Comparison of ENCODE assay signal across 7 cellular contexts in genomic region chr15:50909044-50909342, GRCh38. TPM values are rescaled to one million over a fixed set of nuclear protein-coding genes. Genes with fewer than 3 reads are reported as not detected.
DNase-seq lines count a peak whose midpoint lies in the region; ATAC-seq, FAIRE-seq and TF ChIP-seq lines count a peak whose summit lies in the region.

No MANE protein-coding gene starts in this region.

- intact Hi-C loops in OCI-LY7 (cut with micrococcal nuclease; ENCODE audit: unreplicated experiment) (loop anchor here (2.0 to 10.0 kb wide), 2 partner anchors 464 to 554 kb away; partner anchors contain the start of gene GABPB1), endothelial cell of umbilical vein (cut with micrococcal nuclease) (loop anchor here (1.0 to 10.0 kb wide), 7 partner anchors 32 to 904 kb away; no protein-coding TSS in a partner anchor)

- H4K20me1 ChIP-seq in GM23248 (ENCODE audit: insufficient read depth) (no peaks in the 10 kb centered on the region), OCI-LY7 (ENCODE audit: insufficient read depth, low read length) (no peaks in the 10 kb centered on the region), endothelial cell of umbilical vein (replicated peaks; ENCODE audit: control insufficient read depth, extremely low read depth, insufficient read depth, low read length) (no peaks in the 10 kb centered on the region)

- peak overlapping the region; percentile 90 for H3K4me3 Mint-ChIP-seq in osteocyte (ENCODE audit: unreplicated experiment)

- CTCF ChIA-PET in OCI-LY7 (lab: Charles Lee; ENCODE audit: unreplicated experiment) = no interaction called here
- CTCF ChIA-PET in endothelial cell of umbilical vein (lab: Charles Lee) = interaction anchor here (0.5 to 1.2 kb wide), 11 partner anchors 25 to 764 kb away, joined by 3 to 7 read pairs (median 3); no protein-coding TSS in a partner anchor

- dilution Hi-C loops in endothelial cell of umbilical vein (cut with MboI; ENCODE audit: extremely low pct_ligation_motif_present, low sequenced_read_pairs) = no loop called here

- FAIRE-seq in endothelial cell of umbilical vein (lab: Jason Lieb, UNC) = peak; percentile 43

- peaks cover 18% of the 10 kb centered on the region for H3K36me3 ChIP-seq in GM23248 (ENCODE audit: low read depth)
- H3K36me3 ChIP-seq in OCI-LY7 (ENCODE audit: insufficient read depth, low read length) = peaks cover 29% of the 10 kb centered on the region
- peaks cover 2 to 6% of the 10 kb centered on the region in 2 experiments for H3K36me3 ChIP-seq in endothelial cell of umbilical vein (ENCODE audit: control insufficient read depth in 2 of 2, extremely low read depth in 1 of 2, insufficient read depth in 2 of 2, low read length in 2 of 2)

- 1 to 4% methylated on average over 9 of the region's 9 CpGs for WGBS in GM23248 (ENCODE audit: low coverage in 1 of 2, low lambda C conversion rate in 2 of 2, missing lambda C conversion rate in 2 of 2), 2 experiments

- H3K4me1 Mint-ChIP-seq in osteocyte (ENCODE audit: unreplicated experiment) = peaks cover 35% of the 10 kb centered on the region

- TF ChIP-seq POLR2A in endothelial cell of umbilical vein (IDR thresholded peaks at IDR 0.05; ENCODE audit: low read depth, low read length) = no peak

- no peaks in the 10 kb centered on the region for H3K9me3 Mint-ChIP-seq in osteocyte (ENCODE audit: unreplicated experiment)

- DNase-seq in GM23248 = no peak
- peak; percentile 17 for DNase-seq in OCI-LY7 (ENCODE audit: low spot score)
- no peak for DNase-seq in endothelial cell of umbilical vein (ENCODE audit: low read depth, low spot score)
- DNase-seq in osteocyte (ENCODE audit: extremely low spot score, unreplicated experiment) = no peak
- DNase-seq in activated CD8-positive, alpha-beta memory T cell treated with anti-CD3 and anti-CD28 coated beads, Interleukin-2, amount 50 U/mL, for 4 hours = no peak

- H3K4me2 ChIP-seq in GM23248 (ENCODE audit: unreplicated experiment) (peak overlapping the region; percentile 98), OCI-LY7 (ENCODE audit: low read length) (peak overlapping the region; percentile 86), endothelial cell of umbilical vein (ENCODE audit: insufficient read depth, low read length) (peak overlapping the region; percentile 99)

- BruUV-seq in OCI-LY7 (replicated peaks; lab: Mats Ljungman, UMichigan) (no TSS peak), endothelial cell of umbilical vein (replicated peaks; lab: Mats Ljungman, UMichigan) (TSS peak; percentile 43)

- no peaks in the 10 kb centered on the region for H3K9me2 ChIP-seq in GM23248 (ENCODE audit: insufficient read depth)
- no peaks in the 10 kb centered on the region for H3K9me2 ChIP-seq in OCI-LY7 (ENCODE audit: insufficient read depth, low read length)

- POLR2A ChIA-PET in OCI-LY7 (lab: Charles Lee) (interaction anchor here (0.6 to 1.0 kb wide), 3 partner anchors 39 to 1465 kb away, joined by 3 read pairs; partner anchors contain the start of gene GABPB1), endothelial cell of umbilical vein (lab: Charles Lee) (interaction anchor here (0.8 kb wide), 1 partner anchor 13 kb away, joined by 4 read pairs; no protein-coding TSS in a partner anchor)

- H3K9ac ChIP-seq in GM23248 (peak overlapping the region; percentile 96), endothelial cell of umbilical vein (replicated peaks; ENCODE audit: extremely low read depth, insufficient read depth, low read length) (peak overlapping the region; percentile 85)

- peaks cover 22% of the 10 kb centered on the region for H3F3A ChIP-seq in GM23248 (ENCODE audit: insufficient read depth)

- H3K27ac ChIP-seq in GM23248 (peak overlapping the region; percentile 87), OCI-LY7 (ENCODE audit: low read depth, low read length, poor library complexity, severe bottlenecking) (peak overlapping the region; percentile 45), endothelial cell of umbilical vein (ENCODE audit: insufficient read depth, low read depth, low read length) (peak overlapping the region; percentile 76)

- H3K9me1 ChIP-seq in endothelial cell of umbilical vein (replicated peaks; ENCODE audit: control insufficient read depth, extremely low read depth, insufficient read depth, low read length) = no peaks in the 10 kb centered on the region

- peak overlapping the region; percentile 98 for H3K4me3 ChIP-seq in GM23248
- H3K4me3 ChIP-seq in OCI-LY7 (ENCODE audit: low read depth, low read length, poor library complexity, severe bottlenecking) = peak overlapping the region; percentile 94
- H3K4me3 ChIP-seq in endothelial cell of umbilical vein (replicated peaks in 1 of 3; ENCODE audit: insufficient read depth in 1 of 3, low read depth in 1 of 3, low read length in 3 of 3) = peak overlapping the region; percentile 95 to 99 (median 96)

- H3K36me3 Mint-ChIP-seq in osteocyte (ENCODE audit: unreplicated experiment) = peaks cover 6% of the 10 kb centered on the region

- peak overlapping the region; percentile 93 for H3K27ac Mint-ChIP-seq in osteocyte (ENCODE audit: unreplicated experiment)

- TF ChIP-seq CTCF in OCI-LY7 (conservative IDR thresholded peaks at IDR 0.05; ENCODE audit: low read length) (no peak), endothelial cell of umbilical vein (IDR thresholded peaks at IDR 0.05; ENCODE audit: extremely low read depth in 1 of 2, insufficient read depth in 1 of 2, low read depth in 1 of 2, low read length in 2 of 2) (no peak), osteocyte (IDR thresholded peaks at IDR 0.05) (no peak)

- no peaks in the 10 kb centered on the region for H3K27me3 Mint-ChIP-seq in osteocyte (ENCODE audit: unreplicated experiment)

- in situ Hi-C loops in GM23248 (cut with MboI) = loop anchor here (10.0 kb wide), 1 partner anchor 234 kb away; no protein-coding TSS in a partner anchor

- peaks cover 30% of the 10 kb centered on the region for H3K4me1 ChIP-seq in GM23248 (ENCODE audit: insufficient read depth)
- H3K4me1 ChIP-seq in OCI-LY7 (ENCODE audit: insufficient read depth, low read length, poor library complexity, severe bottlenecking) = peaks cover 15% of the 10 kb centered on the region
- peaks cover 10% of the 10 kb centered on the region for H3K4me1 ChIP-seq in endothelial cell of umbilical vein (ENCODE audit: control insufficient read depth, extremely low read depth, insufficient read depth, low read length)

- H2AFZ ChIP-seq in GM23248 (peak overlapping the region; percentile 98), OCI-LY7 (ENCODE audit: low read length) (peak overlapping the region; percentile 87), endothelial cell of umbilical vein (ENCODE audit: low read depth, low read length) (peak overlapping the region; percentile 91)

- H3K9me3 ChIP-seq in GM23248 (ENCODE audit: low read depth) (no peaks in the 10 kb centered on the region), OCI-LY7 (ENCODE audit: low read length) (no peaks in the 10 kb centered on the region), endothelial cell of umbilical vein (replicated peaks; ENCODE audit: control insufficient read depth, insufficient read depth, low read length) (no peaks in the 10 kb centered on the region)

- no peaks in the 10 kb centered on the region for H3K27me3 ChIP-seq in GM23248 (replicated peaks; ENCODE audit: insufficient read depth)
- H3K27me3 ChIP-seq in endothelial cell of umbilical vein (ENCODE audit: control insufficient read depth in 2 of 2, insufficient read depth in 2 of 2, low read length in 2 of 2) = no peaks in the 10 kb centered on the region

- H3K79me2 ChIP-seq in GM23248 (ENCODE audit: insufficient read depth) = peaks cover 37% of the 10 kb centered on the region
- H3K79me2 ChIP-seq in OCI-LY7 (ENCODE audit: insufficient read depth, low read depth, low read length) = peaks cover 22% of the 10 kb centered on the region
- H3K79me2 ChIP-seq in endothelial cell of umbilical vein (ENCODE audit: control insufficient read depth, insufficient read depth, low read length) = peaks cover 6% of the 10 kb centered on the region

- no peak for ATAC-seq in GM21737 (IDR thresholded peaks at IDR 0.05; ENCODE audit: unreplicated experiment)
- no peak for ATAC-seq in GM19035 (IDR thresholded peaks at IDR 0.05; ENCODE audit: unreplicated experiment)

TF ChIP-seq in endothelial cell of umbilical vein, 7 proteins besides CTCF, POLR2A, EP300 and RAD21:
- TF ChIP-seq MAX (IDR thresholded peaks at IDR 0.05; ENCODE audit: insufficient read depth, insufficient read length) = no peak
- TF ChIP-seq FOS (IDR thresholded peaks at IDR 0.05; ENCODE audit: borderline replicate concordance, insufficient read depth, low read length) = no peak
- no peak for TF ChIP-seq GATA2 (IDR thresholded peaks at IDR 0.05; ENCODE audit: insufficient read depth, insufficient read length, low read depth, low read length)
- no peak for TF ChIP-seq MYC (IDR thresholded peaks at IDR 0.05; ENCODE audit: low read depth, low read length)
- no peak for TF ChIP-seq POLR2AphosphoS5 (IDR thresholded peaks at IDR 0.05; ENCODE audit: insufficient read depth, low read depth, low read length)
- no peak for TF ChIP-seq JUN (IDR thresholded peaks at IDR 0.05; ENCODE audit: borderline replicate concordance, insufficient read depth, insufficient read length, low read depth)

RNA-seq across cellular contexts. Expression of gene AP4E1, which starts 0.5 kb away (rescaled TPM):
- 14.4 and 15.0 TPM in 2 replicates for total RNA-seq in GM23248 (2014; rRNA removed; shearing (Covaris generic))
- polyA plus RNA-seq in GM23248 (2016; fragmentation: Nextera tagmentation; extraction: Ambion mirVana) (6.2 and 6.6 TPM in 2 replicates), endothelial cell of umbilical vein (0.96 and 1.6 TPM in 2 replicates)
- total RNA-seq in OCI-LY7 (2014; rRNA removed; shearing (Covaris generic)) = 5.4 and 7.6 TPM in 2 replicates
- total RNA-seq in OCI-LY7 (2022) (14.8 and 16.4 TPM in 2 replicates), endothelial cell of umbilical vein (9.8 and 10.1 TPM in 2 replicates), osteocyte (12.3 and 12.4 TPM in 2 replicates)
- 1.5 and 1.7 TPM in 2 replicates for polyA plus RNA-seq in endothelial cell of umbilical vein (2011; cell fraction: cytosol; rRNA removed)
- polyA plus RNA-seq in endothelial cell of umbilical vein (2011; cell fraction: nucleus; rRNA removed) = 2.5 and 3.9 TPM in 2 replicates
- 3.7 and 5.7 TPM in 2 replicates for polyA plus RNA-seq in endothelial cell of umbilical vein (2012)
- polyA minus RNA-seq in endothelial cell of umbilical vein = 3.8 and 4.4 TPM in 2 replicates
- 8.3 TPM for polyA minus RNA-seq in endothelial cell of umbilical vein (2011; cell fraction: cytosol; rRNA and poly(A)+ RNA removed)
- polyA minus RNA-seq in endothelial cell of umbilical vein (2011; cell fraction: nucleus; rRNA and poly(A)+ RNA removed) = 5.5 and 8.2 TPM in 2 replicates
